Comparison of ENCODE assay signal across 16 cellular contexts in the genomic region with DNA sequence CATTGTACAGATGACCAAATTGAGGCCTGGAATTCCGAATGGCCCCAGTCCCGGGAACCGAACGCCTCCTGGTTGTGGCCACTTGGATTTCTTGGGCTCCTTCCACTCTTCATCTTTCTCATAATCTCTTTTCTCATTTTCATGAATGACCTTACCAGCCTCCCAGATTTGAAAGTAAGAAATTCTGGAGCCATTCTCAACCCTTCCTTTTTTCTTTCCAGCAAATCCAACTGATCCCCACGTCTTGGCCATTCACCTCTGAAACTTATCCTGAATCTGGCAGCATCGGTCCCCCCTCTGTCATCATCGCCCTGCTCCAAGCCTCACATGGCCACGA. TPM values are rescaled to one million over a fixed set of nuclear protein-coding genes. Genes with fewer than 3 reads are reported as not detected.
A peak's percentile ranks its signal among the peaks of the same experiment; 100 is the strongest.
DNase-seq lines count a peak whose midpoint lies in the region; ATAC-seq, FAIRE-seq and TF ChIP-seq lines count a peak whose summit lies in the region.
"Had no signal": no experiment of that assay in that cellular context is flagged by ENCODE, and none has a peak within 500 bp of the region (broad histone marks: within the 10 kb centered on the region; RNA-seq: fewer than 3 reads in every experiment).

No MANE protein-coding gene starts in this region.

- POLR2A ChIA-PET in MCF 10A (lab: Yijun Ruan, JAX), result interaction anchor here (0.7 kb wide), 1 partner anchor 118 kb away, joined by 6 read pairs; no protein-coding TSS in a partner anchor

- H3K79me2 ChIP-seq in mammary epithelial cell (ENCODE audit: insufficient read depth, low read length) (no peaks in the 10 kb centered on the region), hepatocyte (no peaks in the 10 kb centered on the region)

- H3K4me2 ChIP-seq in mammary epithelial cell (ENCODE audit: insufficient read depth, low read depth, low read length) (no peak overlapping the region), hepatocyte (peak overlapping the region; percentile 92)

- H3K4me1 ChIP-seq in mammary epithelial cell (ENCODE audit: insufficient read depth, low read length) (peaks cover 8% of the 10 kb centered on the region), RWPE2 (ENCODE audit: insufficient read depth, poor library complexity, severe bottlenecking) (peaks cover 7% of the 10 kb centered on the region), hepatocyte (ENCODE audit: insufficient read depth) (peaks cover 7% of the 10 kb centered on the region)

- DNase-seq in MCF 10A (ENCODE audit: unreplicated experiment), result no peak
- no peak for DNase-seq in mammary epithelial cell
- no peak for DNase-seq in RWPE2 (ENCODE audit: low spot score)
- no peak for DNase-seq in hepatocyte (ENCODE audit: low spot score)
- no peak for DNase-seq in GM12892 (ENCODE audit: insufficient read length)
- DNase-seq in UCSD-AML1 (lab: John Stamatoyannopoulos, UW; ENCODE audit: unreplicated experiment), result no peak
- DNase-seq in SIG-M5 treated with dmso at 0.1 percent for 504 hours (lab: John Stamatoyannopoulos, UW; ENCODE audit: unreplicated experiment), result no peak
- DNase-seq in left cardiac atrium, result no peak
- DNase-seq: NCI-H2081 treated with DMSO at 0.1 percent for 48 hours had no signal

- peaks cover 55% of the 10 kb centered on the region for H3K27me3 Mint-ChIP-seq in MCF 10A (ENCODE audit: insufficient read depth, unreplicated experiment)

- in situ Hi-C loops in mammary epithelial cell (cut with MboI; ENCODE audit: low sequenced_read_pairs in 2 of 2), result no loop called here

- no peak overlapping the region for H3K9ac ChIP-seq in mammary epithelial cell (ENCODE audit: insufficient read depth, low read length)

- H3K9me3 ChIP-seq in mammary epithelial cell (replicated peaks; ENCODE audit: insufficient read depth, low read length) (no peaks in the 10 kb centered on the region), RWPE2 (ENCODE audit: severe bottlenecking) (no peaks in the 10 kb centered on the region), hepatocyte (ENCODE audit: low read depth) (no peaks in the 10 kb centered on the region)
- H3K9me3 ChIP-seq: lower lobe of right lung, vagina had no signal

- 52% methylated on average over 5 of the region's 8 CpGs for WGBS in mammary epithelial cell (ENCODE audit: low coverage, missing lambda C conversion rate)
- WGBS in hepatocyte (ENCODE audit: low lambda C conversion rate, missing lambda C conversion rate), result 39% methylated on average over 8 of the region's 8 CpGs

- no peak overlapping the region for H3K27ac Mint-ChIP-seq in MCF 10A (ENCODE audit: low read depth, unreplicated experiment)
- H3K27ac Mint-ChIP-seq: activated CD8-positive, alpha-beta T cell treated with anti-CD3 and anti-CD28 coated beads for 36 hours; dendritic cell treated with granulocyte-macrophage colony-stimulating factor and Interleukin-4, amounts not matched to agents 40 ng/mL and 50 ng/mL, for 4 days had no signal

- H3K4me1 Mint-ChIP-seq in MCF 10A (ENCODE audit: insufficient read depth, unreplicated experiment), result peaks cover 12% of the 10 kb centered on the region

- ATAC-seq in RWPE2 (ENCODE audit: low read depth) (no peak), left cardiac atrium (no peak)

- H2AFZ ChIP-seq in mammary epithelial cell (ENCODE audit: low read depth, low read length), result no peak overlapping the region
- no peak overlapping the region for H2AFZ ChIP-seq in hepatocyte

- BruUV-seq in MCF 10A (replicated peaks; lab: Mats Ljungman, UMichigan) (no TSS peak), mammary epithelial cell (replicated peaks; lab: Mats Ljungman, UMichigan) (no TSS peak)

- H3K9me2 ChIP-seq in hepatocyte (replicated peaks; ENCODE audit: insufficient read depth), result no peaks in the 10 kb centered on the region

- no peak for TF ChIP-seq POLR2A in GM12892 (IDR thresholded peaks at IDR 0.05; ENCODE audit: low read depth, low read length)

- peak overlapping the region; percentile 29 for H3K4me3 Mint-ChIP-seq in MCF 10A (ENCODE audit: unreplicated experiment)

- no peaks in the 10 kb centered on the region for H3K36me3 Mint-ChIP-seq in MCF 10A (ENCODE audit: insufficient read depth, unreplicated experiment)

- no peak overlapping the region for H3K27ac ChIP-seq in mammary epithelial cell (ENCODE audit: insufficient read depth, low read depth, low read length)
- no peak overlapping the region for H3K27ac ChIP-seq in RWPE2 (ENCODE audit: poor library complexity, severe bottlenecking)
- H3K27ac ChIP-seq in hepatocyte, result no peak overlapping the region
- H3K27ac ChIP-seq: lower lobe of right lung, vagina had no signal

- H3K36me3 ChIP-seq in mammary epithelial cell (ENCODE audit: insufficient read depth, low read length) (no peaks in the 10 kb centered on the region), RWPE2 (ENCODE audit: low read depth) (no peaks in the 10 kb centered on the region), hepatocyte (replicated peaks; ENCODE audit: insufficient read depth, low read depth) (no peaks in the 10 kb centered on the region)
- H3K36me3 ChIP-seq: lower lobe of right lung, vagina had no signal

- no peak for FAIRE-seq in GM12892 (lab: Jason Lieb, UNC)
- FAIRE-seq: TTC549 had no signal

- peak; percentile 5 for TF ChIP-seq CTCF in MCF 10A (IDR thresholded peaks at IDR 0.05; ENCODE audit: unreplicated experiment)
- TF ChIP-seq CTCF in mammary epithelial cell (conservative IDR thresholded peaks at IDR 0.05 in 1 of 2, IDR thresholded peaks at IDR 0.05 in 1 of 2; ENCODE audit: extremely low read depth in 1 of 2, insufficient read depth in 1 of 2, low read depth in 1 of 2, low read length in 2 of 2), result no peak
- TF ChIP-seq CTCF in RWPE2 (IDR thresholded peaks at IDR 0.05; ENCODE audit: poor library complexity, severe bottlenecking), result peak; percentile 82
- no peak for TF ChIP-seq CTCF in hepatocyte (IDR thresholded peaks at IDR 0.05; ENCODE audit: poor library complexity)

- dilution Hi-C loops in mammary epithelial cell (cut with HindIII; ENCODE audit: low sequenced_read_pairs), result no loop called here

- H3K9me3 Mint-ChIP-seq in MCF 10A (ENCODE audit: unreplicated experiment), result no peaks in the 10 kb centered on the region
- H3K9me3 Mint-ChIP-seq: activated CD8-positive, alpha-beta T cell treated with anti-CD3 and anti-CD28 coated beads for 36 hours; dendritic cell treated with granulocyte-macrophage colony-stimulating factor and Interleukin-4, amounts not matched to agents 40 ng/mL and 50 ng/mL, for 4 days had no signal

- CTCF ChIA-PET in MCF 10A (lab: Yijun Ruan, JAX), result interaction anchor here (0.6 to 2.2 kb wide), 16 partner anchors 9 to 1815 kb away, joined by 3 to 16 read pairs (median 4); a partner anchor contains a TSS
- CTCF ChIA-PET in mammary epithelial cell (lab: Charles Lee; ENCODE audit: low non-redundant PET), result interaction anchor here (0.6 to 1.0 kb wide), 3 partner anchors 9 to 203 kb away, joined by 4 to 8 read pairs (median 6); no protein-coding TSS in a partner anchor

- no peaks in the 10 kb centered on the region for H4K20me1 ChIP-seq in mammary epithelial cell (ENCODE audit: insufficient read depth, low read length)
- no peaks in the 10 kb centered on the region for H4K20me1 ChIP-seq in hepatocyte (ENCODE audit: insufficient read depth, poor library complexity, severe bottlenecking)

- H3K4me3 ChIP-seq in mammary epithelial cell (replicated peaks in 1 of 3; ENCODE audit: insufficient read depth in 1 of 3, low read depth in 2 of 3, low read length in 3 of 3) (no peak overlapping the region), RWPE2 (ENCODE audit: severe bottlenecking) (no peak overlapping the region), hepatocyte (no peak overlapping the region)

- H3K27me3 ChIP-seq in mammary epithelial cell (ENCODE audit: insufficient read depth, low read length) (no peaks in the 10 kb centered on the region), RWPE2 (ENCODE audit: insufficient read depth, poor library complexity, severe bottlenecking) (peaks cover 14% of the 10 kb centered on the region), hepatocyte (peaks cover 51% of the 10 kb centered on the region)
- H3K27me3 ChIP-seq: vagina had no signal

- intact Hi-C loops in MCF 10A (cut with micrococcal nuclease), result loop anchor here (2.0 to 10.0 kb wide), 2 partner anchors 64 to 302 kb away; no protein-coding TSS in a partner anchor
- intact Hi-C loops in mammary epithelial cell (cut with micrococcal nuclease), result loop anchor here (2.0 to 10.0 kb wide), 5 partner anchors 66 to 312 kb away; a partner anchor contains a TSS
- intact Hi-C loops in left cardiac atrium (cut with DNase I), result loop anchor here in 1 of 2 donors (5.0 to 10.0 kb wide), 2 partner anchors 92 to 154 kb away; a partner anchor contains a TSS

RNA-seq across cellular contexts. Expression of a gene that starts 5.9 kb away (rescaled TPM):
- total RNA-seq in MCF 10A (2022) (0.75 and 0.98 TPM in 2 replicates), mammary epithelial cell (1 to 10 TPM in 1 of 2 donors, not detected in 1; 1.5 TPM), hepatocyte (0.57 TPM in 1 of 2 replicates, not detected in the other), left cardiac atrium (1 to 10 TPM; 2.6 to 3.2 TPM)
- polyA plus RNA-seq in mammary epithelial cell (0.94 TPM), hepatocyte (3.1 and 4.3 TPM in 2 replicates)
- polyA minus RNA-seq in mammary epithelial cell, result 11.3 TPM
- polyA plus RNA-seq in GM12892 (2012; ENCODE audit: missing spikeins), result 2.3 TPM
- total RNA-seq: IMR-90, vagina had no signal

RNA-seq across cellular contexts. Expression of a gene that starts 14.4 kb away (rescaled TPM):
- total RNA-seq in MCF 10A (2022) (0.12 TPM in 1 of 2 replicates, not detected in the other), mammary epithelial cell (1 to 10 TPM in 1 of 2 donors, not detected in 1; 4.3 TPM), hepatocyte (1.3 and 2.6 TPM in 2 replicates), left cardiac atrium (1 to 10 TPM; 1.1 to 1.4 TPM)
- polyA plus RNA-seq in mammary epithelial cell (1.1 TPM), hepatocyte (4.8 and 7.7 TPM in 2 replicates)
- not detected for polyA minus RNA-seq in mammary epithelial cell
- 0.15 TPM for polyA plus RNA-seq in GM12892 (2012; ENCODE audit: missing spikeins)
- total RNA-seq: renal cortical epithelial cell had no signal

RNA-seq across cellular contexts. Expression of a gene that starts 51.1 kb away (rescaled TPM):
- total RNA-seq in MCF 10A (2022) (24.2 and 26.9 TPM in 2 replicates), mammary epithelial cell (10 to 100 TPM; 13.8 to 21.7 TPM), hepatocyte (10.8 and 14.9 TPM in 2 replicates), left cardiac atrium (1 to 10 TPM; 9.1 to 9.8 TPM)
- polyA plus RNA-seq in mammary epithelial cell (10.5 TPM), hepatocyte (12.6 and 23.7 TPM in 2 replicates)
- 32.9 TPM for polyA minus RNA-seq in mammary epithelial cell
- 10.0 TPM for polyA plus RNA-seq in GM12892 (2012; ENCODE audit: missing spikeins)

Comparison
In these comparisons a context has a peak if more than half of its experiments do, and no peak if none do; other contexts are left out.
1. CTCF ChIP-seq: peak in MCF 10A (single experiment) and RWPE2 (single experiment); none in mammary epithelial cell (0 of 2) and hepatocyte (single experiment).